ENCODE assay signal across 8 cellular contexts in the genomic region with DNA sequence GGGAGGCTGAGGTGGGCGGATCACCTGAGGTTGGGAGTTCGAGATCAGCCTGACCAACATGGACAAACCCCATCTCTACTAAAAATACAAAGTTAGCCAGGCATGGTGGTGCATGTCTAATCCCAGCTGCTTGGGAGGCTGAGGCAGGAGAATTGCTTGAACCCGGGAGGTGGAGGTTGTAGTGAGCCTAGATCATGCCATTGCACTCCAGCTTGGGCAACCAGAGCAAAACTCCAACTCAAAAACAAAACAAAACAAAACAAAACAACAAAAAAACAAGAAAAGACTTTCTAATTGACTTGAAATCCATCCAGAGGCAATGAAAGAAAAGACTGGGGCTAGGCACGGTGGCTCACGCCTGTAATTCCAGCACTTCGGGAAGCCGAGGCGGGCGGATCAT. TPM values are rescaled to one million over a fixed set of nuclear protein-coding genes. Genes with fewer than 3 reads are reported as not detected.
DNase-seq lines count a peak whose midpoint lies in the region; ATAC-seq, FAIRE-seq and TF ChIP-seq lines count a peak whose summit lies in the region.
"Not testable (repeated sequence)": the region's sequence is repeated elsewhere in the genome, so short reads cannot be mapped to it uniquely, and the experiment has no call there.

No MANE protein-coding gene starts in this region.

- H3K79me2 ChIP-seq in GM23338 (replicated peaks; ENCODE audit: insufficient read depth), result peaks cover 77% of the 10 kb centered on the region
- H3K79me2 ChIP-seq in K562 (ENCODE audit: control insufficient read depth, insufficient read depth, low read length), result peaks cover 76% of the 10 kb centered on the region

- H2AFZ ChIP-seq in GM23338; K562 (ENCODE audit: low read depth, low read length): not testable (repeated sequence)

- H3K4me3 ChIP-seq in GM23338, K562: not testable (repeated sequence)

- BruUV-seq in K562 (replicated peaks; lab: Mats Ljungman, UMichigan), result not testable (repeated sequence)

- not testable (repeated sequence) for H3F3A ChIP-seq in GM23338 (replicated peaks; ENCODE audit: low read depth)

- H3K4me2 ChIP-seq in GM23338; K562 (ENCODE audit: insufficient read depth, low read length): not testable (repeated sequence)

- H3K27ac Mint-ChIP-seq in GM23338, result not testable (repeated sequence)
- H3K27ac Mint-ChIP-seq in T-helper 17 cell (peak overlapping the region; percentile 69), naive B cell (peak overlapping the region in 4 of 6 donors; percentile 32 to 69 (median 60))
- H3K27ac Mint-ChIP-seq in activated CD4-positive, alpha-beta T cell treated with anti-CD3 and anti-CD28 coated beads for 36 hours, result peak overlapping the region; percentile 31
- H3K27ac Mint-ChIP-seq in activated T-cell treated with anti-CD3 and anti-CD28 coated beads, Interleukin-2, amount 50 U/mL, for 72 hours, result peak overlapping the region; percentile 57
- H3K27ac Mint-ChIP-seq in stimulated activated naive CD8-positive, alpha-beta T cell treated with anti-CD3 and anti-CD28 coated beads, Interleukin-15, Interleukin-2, amounts not matched to agents 100 ng/mL and 50 ng/mL, for 24 hours, result peak overlapping the region; percentile 31

- DNase-seq in GM23338 (ENCODE audit: low spot score); T-helper 17 cell; activated CD4-positive, alpha-beta T cell treated with anti-CD3 and anti-CD28 coated beads for 36 hours; activated T-cell treated with anti-CD3 and anti-CD28 coated beads, Interleukin-2, amount 50 U/mL, for 72 hours; K562 (ENCODE audit: extremely low read depth in 1 of 4, low spot score in 3 of 4); naive B cell: not testable (repeated sequence)

- POLR2A ChIA-PET in activated CD4-positive, alpha-beta T cell treated with anti-CD3 and anti-CD28 coated beads for 36 hours (lab: Charles Lee), result interaction anchor here (0.6 kb wide), 1 partner anchor 40 kb away, joined by 9 read pairs; no protein-coding TSS in a partner anchor
- POLR2A ChIA-PET in K562 (lab: Yijun Ruan, JAX), result interaction anchor here (0.8 to 1.6 kb wide), 2 partner anchors 10 to 12 kb away, joined by 3 read pairs; no protein-coding TSS in a partner anchor

- TF ChIP-seq EP300 in K562 (IDR thresholded peaks at IDR 0.05; ENCODE audit: low read length), result not testable (repeated sequence)

- H3K9me3 Mint-ChIP-seq in GM23338; activated CD4-positive, alpha-beta T cell treated with anti-CD3 and anti-CD28 coated beads for 36 hours (ENCODE audit: low read depth); activated T-cell treated with anti-CD3 and anti-CD28 coated beads, Interleukin-2, amount 50 U/mL, for 72 hours; naive B cell; stimulated activated naive CD8-positive, alpha-beta T cell treated with anti-CD3 and anti-CD28 coated beads, Interleukin-15, Interleukin-2, amounts not matched to agents 100 ng/mL and 50 ng/mL, for 24 hours: not testable (repeated sequence)

- H3K27me3 Mint-ChIP-seq in GM23338 (ENCODE audit: insufficient read depth, low read depth, poor library complexity); T-helper 17 cell; activated CD4-positive, alpha-beta T cell treated with anti-CD3 and anti-CD28 coated beads for 36 hours; activated T-cell treated with anti-CD3 and anti-CD28 coated beads, Interleukin-2, amount 50 U/mL, for 72 hours (ENCODE audit: low read depth); naive B cell; stimulated activated naive CD8-positive, alpha-beta T cell treated with anti-CD3 and anti-CD28 coated beads, Interleukin-15, Interleukin-2, amounts not matched to agents 100 ng/mL and 50 ng/mL, for 24 hours: not testable (repeated sequence)

- TF ChIP-seq POLR2A in K562 (conservative IDR thresholded peaks at IDR 0.05), result peak; percentile 56

- intact Hi-C loops in activated CD4-positive, alpha-beta T cell treated with anti-CD3 and anti-CD28 coated beads for 36 hours (cut with DNase I, micrococcal nuclease); K562 (cut with micrococcal nuclease): not testable (repeated sequence)

- H3K9me2 ChIP-seq in GM23338 (ENCODE audit: insufficient read depth), result not testable (repeated sequence)

- not testable (repeated sequence) for H3K27me3 ChIP-seq in GM23338 (ENCODE audit: insufficient read depth); K562 (ENCODE audit: control insufficient read depth in 2 of 2, insufficient read depth in 2 of 2, low read length in 2 of 2)

- peaks cover 26% of the 10 kb centered on the region for H3K36me3 ChIP-seq in GM23338 (ENCODE audit: insufficient read depth)
- H3K36me3 ChIP-seq in K562 (ENCODE audit: control insufficient read depth, insufficient read depth, low read length), result peaks cover 74% of the 10 kb centered on the region; the same call in 2 of the 3 replicates

- H3K27ac ChIP-seq in C4-2B, result 0 out of 2 replicates have a peak overlapping the region, but pooled peaks have one; percentile 3
- H3K27ac ChIP-seq in GM23338 (ENCODE audit: low read depth), result 0 out of 2 replicates have a peak overlapping the region, but pooled peaks have one; percentile 14
- H3K27ac ChIP-seq in K562 (ENCODE audit: extremely low read depth, low read depth, low read length), result not testable (repeated sequence)

- in situ Hi-C loops in K562 (cut with MboI), result not testable (repeated sequence)

- H3K4me3 Mint-ChIP-seq in GM23338; activated CD4-positive, alpha-beta T cell treated with anti-CD3 and anti-CD28 coated beads for 36 hours; activated T-cell treated with anti-CD3 and anti-CD28 coated beads, Interleukin-2, amount 50 U/mL, for 72 hours; naive B cell; stimulated activated naive CD8-positive, alpha-beta T cell treated with anti-CD3 and anti-CD28 coated beads, Interleukin-15, Interleukin-2, amounts not matched to agents 100 ng/mL and 50 ng/mL, for 24 hours: not testable (repeated sequence)
- H3K4me3 Mint-ChIP-seq in T-helper 17 cell, result peak overlapping the region; percentile 66

- FAIRE-seq in K562 (lab: Jason Lieb, UNC), result not testable (repeated sequence)

- H4K20me1 ChIP-seq in GM23338 (replicated peaks; ENCODE audit: insufficient read depth); K562 (replicated peaks; ENCODE audit: control insufficient read depth, insufficient read depth, low read length): not testable (repeated sequence)

- H3K9me3 ChIP-seq in T-helper 17 cell (ENCODE audit: control insufficient read depth, low read length, poor library complexity, severe bottlenecking); K562 (replicated peaks; ENCODE audit: control insufficient read depth, insufficient read depth, low read depth, low read length): not testable (repeated sequence)

- H3K36me3 Mint-ChIP-seq in GM23338 (ENCODE audit: low read depth), result peaks cover 48% of the 10 kb centered on the region
- H3K36me3 Mint-ChIP-seq in T-helper 17 cell (ENCODE audit: low read depth); naive B cell: not testable (repeated sequence)
- peaks cover 34% of the 10 kb centered on the region for H3K36me3 Mint-ChIP-seq in activated CD4-positive, alpha-beta T cell treated with anti-CD3 and anti-CD28 coated beads for 36 hours (ENCODE audit: low read depth)
- H3K36me3 Mint-ChIP-seq in activated T-cell treated with anti-CD3 and anti-CD28 coated beads, Interleukin-2, amount 50 U/mL, for 72 hours (ENCODE audit: insufficient read depth in 2 of 2), result peaks cover 0 to 26% of the 10 kb centered on the region in 2 donors
- H3K36me3 Mint-ChIP-seq in stimulated activated naive CD8-positive, alpha-beta T cell treated with anti-CD3 and anti-CD28 coated beads, Interleukin-15, Interleukin-2, amounts not matched to agents 100 ng/mL and 50 ng/mL, for 24 hours (ENCODE audit: low read depth), result peaks cover 51% of the 10 kb centered on the region

- H3K4me1 ChIP-seq in GM23338 (ENCODE audit: insufficient read depth); K562 (replicated peaks in 1 of 2; ENCODE audit: control insufficient read depth in 2 of 2, insufficient read depth in 2 of 2, low read length in 2 of 2): not testable (repeated sequence)

- not testable (repeated sequence) for H3K9me1 ChIP-seq in K562 (ENCODE audit: control insufficient read depth, insufficient read depth, low read length)

- 99% methylated on average over 8 of the region's 9 CpGs for WGBS in K562 (ENCODE audit: insufficient coverage, low coverage, missing lambda C conversion rate)

- not testable (repeated sequence) for ATAC-seq in GM23338; T-helper 17 cell; activated CD4-positive, alpha-beta T cell treated with anti-CD3 and anti-CD28 coated beads for 36 hours; activated T-cell treated with anti-CD3 and anti-CD28 coated beads, Interleukin-2, amount 50 U/mL, for 72 hours (replicated peaks in 1 of 2); K562; naive B cell (ENCODE audit: low read depth in 2 of 2)

- CTCF ChIA-PET in activated CD4-positive, alpha-beta T cell treated with anti-CD3 and anti-CD28 coated beads for 36 hours (lab: Charles Lee); K562 (lab: Yijun Ruan, JAX; ENCODE audit: low intra/inter-chr PET ratio): not testable (repeated sequence)

- TF ChIP-seq RAD21 in K562 (CRISPR knock-in tag; conservative IDR thresholded peaks at IDR 0.05 in 1 of 2, IDR thresholded peaks at IDR 0.05 in 1 of 2), result not testable (repeated sequence)

- TF ChIP-seq CTCF in C4-2B (conservative IDR thresholded peaks at IDR 0.05); GM23338 (conservative IDR thresholded peaks at IDR 0.05; ENCODE audit: low read depth in 2 of 2); K562 (IDR thresholded peaks at IDR 0.05 in 2 of 3, conservative IDR thresholded peaks at IDR 0.05 in 1 of 3; ENCODE audit: insufficient read depth in 2 of 3, low read depth in 1 of 3, low read length in 3 of 3): not testable (repeated sequence)

- H3K9ac ChIP-seq in K562 (ENCODE audit: insufficient read depth in 1 of 2, low read depth in 2 of 2, low read length in 2 of 2), result not testable (repeated sequence)

- not testable (repeated sequence) for H3K4me1 Mint-ChIP-seq in GM23338
- H3K4me1 Mint-ChIP-seq in T-helper 17 cell (peaks cover 25% of the 10 kb centered on the region), naive B cell (peaks cover 13 to 40% (median 23%) of the 10 kb centered on the region in 3 donors)
- H3K4me1 Mint-ChIP-seq in activated CD4-positive, alpha-beta T cell treated with anti-CD3 and anti-CD28 coated beads for 36 hours, result peaks cover 37% of the 10 kb centered on the region
- H3K4me1 Mint-ChIP-seq in activated T-cell treated with anti-CD3 and anti-CD28 coated beads, Interleukin-2, amount 50 U/mL, for 72 hours (ENCODE audit: low read depth), result peaks cover 45% of the 10 kb centered on the region
- peaks cover 56% of the 10 kb centered on the region for H3K4me1 Mint-ChIP-seq in stimulated activated naive CD8-positive, alpha-beta T cell treated with anti-CD3 and anti-CD28 coated beads, Interleukin-15, Interleukin-2, amounts not matched to agents 100 ng/mL and 50 ng/mL, for 24 hours (ENCODE audit: low read depth)

RNA-seq across cellular contexts. Expression of a gene that starts 12.2 kb away (rescaled TPM):
- 58.8 and 62.7 TPM in 2 replicates for total RNA-seq in GM23338 (2014; rRNA removed; shearing (Covaris generic))
- polyA plus RNA-seq in GM23338 (2016; fragmentation: Nextera tagmentation; extraction: Ambion mirVana) (63.8 and 66.6 TPM in 2 replicates), K562 (2011; rRNA removed) (152 and 217 TPM in 2 replicates), K562 (2014; fragmentation: Illumina TruSeq; extraction: Trizol) (192 and 215 TPM in 2 replicates), K562 (2014; fragmentation: Nextera tagmentation; extraction: Ambion mirVana) (10 to 100 TPM; 44.2 to 48.4 TPM), K562 (2014; rRNA removed) (111 and 150 TPM in 2 replicates), naive B cell (ENCODE audit: low read depth in 6 of 6) (10 to 100 TPM in 5 of 6 donors, 1 to 10 TPM in 1; 9.3 to 22.5 (median 13.1) TPM)
- total RNA-seq in T-helper 17 cell (10 to 100 TPM; 52.7 to 73.1 TPM), K562 (2014; rRNA removed) (80.7 and 85.0 TPM in 2 replicates), K562 (2014; rRNA removed; fragmentation: Illumina TruSeq; extraction: Trizol) (151 and 171 TPM in 2 replicates), K562 (2015; rRNA removed; fragmentation: Illumina TruSeq; extraction: Trizol) (146 and 164 TPM in 2 replicates), K562 (2021) (150 and 153 TPM in 2 replicates)
- total RNA-seq in activated CD4-positive, alpha-beta T cell treated with anti-CD3 and anti-CD28 coated beads for 36 hours, result 100 to 1,000 TPM; 106 to 143 TPM
- total RNA-seq in activated T-cell treated with anti-CD3 and anti-CD28 coated beads, Interleukin-2, amount 50 U/mL, for 72 hours, result 10 to 100 TPM; 61.1 to 64.9 TPM
- total RNA-seq in K562 (2011; cell fraction: chromatin; rRNA removed; ENCODE audit: low replicate concordance), result 59.3 and 164 TPM in 2 replicates
- 30.7 and 36.6 TPM in 2 replicates for total RNA-seq in K562 (2011; cell fraction: nucleolus; rRNA removed)
- 61.7 and 80.6 TPM in 2 replicates for total RNA-seq in K562 (2011; cell fraction: nucleoplasm; rRNA removed)
- 38.7 and 77.9 TPM in 2 replicates for polyA plus RNA-seq in K562 (2011; cell fraction: cytosol; rRNA removed)
- 25.5 and 42.4 TPM in 2 replicates for polyA plus RNA-seq in K562 (2011; cell fraction: nucleus; rRNA removed)
- 150 and 152 TPM in 2 replicates for polyA plus RNA-seq in K562 (2012)
- 184 and 187 TPM in 2 replicates for polyA minus RNA-seq in K562 (2011; rRNA and poly(A)+ RNA removed)
- 46.2 and 66.9 TPM in 2 replicates for polyA minus RNA-seq in K562 (2011; cell fraction: cytosol; rRNA and poly(A)+ RNA removed)
- 17.0 and 31.5 TPM in 2 replicates for polyA minus RNA-seq in K562 (2011; cell fraction: nucleus; rRNA and poly(A)+ RNA removed)
